Comparison of ENCODE assay signal across 8 cellular contexts in genomic region chr16:89507834-89508590, GRCh38. TPM values are rescaled to one million over a fixed set of nuclear protein-coding genes. Genes with fewer than 3 reads are reported as not detected.
DNase-seq lines count a peak whose midpoint lies in the region; ATAC-seq, FAIRE-seq and TF ChIP-seq lines count a peak whose summit lies in the region.

Gene SPG7 (plus strand): TSS chr16:89508403. CDS start chr16:89508418, 15 bp downstream.

- TF ChIP-seq CTCF in GM13977 (IDR thresholded peaks at IDR 0.05; ENCODE audit: extremely low read depth, insufficient read depth, missing control alignments) (no peak), right atrium auricular region (IDR thresholded peaks at IDR 0.05) (no peak)

- no peaks in the 10 kb centered on the region for H3K9me3 ChIP-seq in right atrium auricular region

- H3K27ac ChIP-seq in right atrium auricular region = peak within 1 kb of the TSS; percentile 94 to 99

- peak within 1 kb of the TSS; percentile 88 to 94 for H3K4me3 ChIP-seq in right atrium auricular region

- FAIRE-seq in urothelium cell line (lab: Jason Lieb, UNC) = peak; percentile 79

- in situ Hi-C loops in GM13977 (cut with MboI; ENCODE audit: low pct_unique_long_range_greater_than_20kb, low sequenced_read_pairs, unreplicated experiment) = no loop called here

- DNase-seq in GM13977 (ENCODE audit: low spot score) (peak; percentile 99), NCI-H1417 treated with DMSO at 0.1 percent for 48 hours (lab: John Stamatoyannopoulos, UW) (peak; percentile 25), T-helper 2 cell (peak; percentile 80 to 92 (median 85)), amygdala (lab: John Stamatoyannopoulos, UW) (peak in 52 of 56 donors; percentile 20 to 92 (median 70)), right atrium auricular region (ENCODE audit: low spot score) (peak; percentile 81), putamen (ENCODE audit: low spot score) (peak; percentile 85), urothelium cell line (ENCODE audit: low spot score) (peak; percentile 98)

- peak; percentile 64 for ATAC-seq in HG02763 (IDR thresholded peaks at IDR 0.05; ENCODE audit: unreplicated experiment)

- H3K27me3 ChIP-seq in right atrium auricular region = no peaks in the 10 kb centered on the region

- peaks cover 21% of the 10 kb centered on the region for H3K36me3 ChIP-seq in right atrium auricular region

- H3K4me1 ChIP-seq in right atrium auricular region = peaks cover 0 to 42% of the 10 kb centered on the region in 2 donors

RNA-seq across cellular contexts. Expression of gene SPG7, which starts in this region (rescaled TPM):
- 100 to 1,000 TPM in 1 of 2 donors, 10 to 100 TPM in 1; 72.8 to 216 TPM for total RNA-seq in right atrium auricular region

Comparison
In these comparisons a context has a peak if more than half of its experiments do, and no peak if none do; other contexts are left out.
1. Peak in every context shown above with its lines: DNase-seq, ATAC-seq, H3K4me3 ChIP-seq and H3K27ac ChIP-seq.
2. DNase-seq: peak in every context shown above with its lines; median percentile 99 in GM13977; 98 in urothelium cell line; 85 in T-helper 2 cell; 85 in putamen; 81 in right atrium auricular region; 70 in amygdala; 25 in NCI-H1417 treated with DMSO at 0.1 percent for 48 hours.